19 cellular contexts compared by ENCODE assay signal in genomic region chr1:205571747-205572146, GRCh38.
"Had no signal": no experiment of that assay in that cellular context is flagged by ENCODE, and none has a peak within 500 bp of the region (broad histone marks: within the 10 kb centered on the region; RNA-seq: fewer than 3 reads in every experiment).

No MANE protein-coding gene starts in this region.

- H3K4me2 ChIP-seq: smooth muscle cell had no signal

- H3K4me1 ChIP-seq: gastrocnemius medialis had no signal

- ATAC-seq: activated CD8-positive, alpha-beta T cell treated with anti-CD3 and anti-CD28 coated beads, Interleukin-2, amount 10 ng/mL, durations not matched to agents 7 days and 5 days; gastrocnemius medialis; heart left ventricle; left cardiac atrium; right cardiac atrium; T-helper 17 cell had no signal

- H3K36me3 Mint-ChIP-seq: memory B cell; naive thymus-derived CD8-positive, alpha-beta T cell had no signal

- H3K36me3 ChIP-seq: brain microvascular endothelial cell, gastrocnemius medialis, heart left ventricle, vagina had no signal

- H3K4me3 Mint-ChIP-seq: activated CD8-positive, alpha-beta T cell treated with anti-CD3 and anti-CD28 coated beads, Interleukin-2, amount 10 ng/mL, durations not matched to agents 7 days and 5 days; central memory CD8-positive, alpha-beta T cell; memory B cell; naive thymus-derived CD8-positive, alpha-beta T cell; stimulated activated naive CD8-positive, alpha-beta T cell treated with anti-CD3 and anti-CD28 coated beads, Interleukin-15, Interleukin-2, amounts not matched to agents 100 ng/mL and 50 ng/mL, for 24 hours; T-helper 17 cell had no signal

- H3K27ac ChIP-seq: brain microvascular endothelial cell, epithelial cell of prostate, gastrocnemius medialis, heart left ventricle, vagina had no signal

- H3K9me3 Mint-ChIP-seq: central memory CD8-positive, alpha-beta T cell; memory B cell; naive thymus-derived CD8-positive, alpha-beta T cell; stimulated activated naive CD8-positive, alpha-beta T cell treated with anti-CD3 and anti-CD28 coated beads, Interleukin-15, Interleukin-2, amounts not matched to agents 100 ng/mL and 50 ng/mL, for 24 hours had no signal

- DNase-seq: activated CD4-positive, alpha-beta T cell treated with anti-CD3 and anti-CD28 coated beads for 4 hours; activated CD8-positive, alpha-beta T cell treated with anti-CD3 and anti-CD28 coated beads, Interleukin-2, amount 10 ng/mL, durations not matched to agents 7 days and 5 days; activated naive CD4-positive, alpha-beta T cell; activated T-cell treated with anti-CD3 and anti-CD28 coated beads for 4 hours; brain microvascular endothelial cell; dermis blood vessel endothelial cell; gastrocnemius medialis; left cardiac atrium; naive thymus-derived CD8-positive, alpha-beta T cell; right cardiac atrium; stimulated activated CD4-positive, alpha-beta T cell treated with anti-CD3 and anti-CD28 coated beads, Interleukin-4, amount 100 ng/mL, for 4 hours; T-helper 17 cell had no signal

- H3K4me1 Mint-ChIP-seq: central memory CD8-positive, alpha-beta T cell had no signal

- H3K9me3 ChIP-seq: gastrocnemius medialis, heart left ventricle, vagina had no signal

- H3K27ac Mint-ChIP-seq: memory B cell; stimulated activated naive CD8-positive, alpha-beta T cell treated with anti-CD3 and anti-CD28 coated beads, Interleukin-15, Interleukin-2, amounts not matched to agents 100 ng/mL and 50 ng/mL, for 24 hours; T-helper 17 cell had no signal

- H3K4me3 ChIP-seq: gastrocnemius medialis, heart left ventricle, smooth muscle cell, vagina had no signal

- H3K27me3 ChIP-seq: vagina had no signal
